Comparison of ENCODE assay signal across 1 cellular context in the genomic region with DNA sequence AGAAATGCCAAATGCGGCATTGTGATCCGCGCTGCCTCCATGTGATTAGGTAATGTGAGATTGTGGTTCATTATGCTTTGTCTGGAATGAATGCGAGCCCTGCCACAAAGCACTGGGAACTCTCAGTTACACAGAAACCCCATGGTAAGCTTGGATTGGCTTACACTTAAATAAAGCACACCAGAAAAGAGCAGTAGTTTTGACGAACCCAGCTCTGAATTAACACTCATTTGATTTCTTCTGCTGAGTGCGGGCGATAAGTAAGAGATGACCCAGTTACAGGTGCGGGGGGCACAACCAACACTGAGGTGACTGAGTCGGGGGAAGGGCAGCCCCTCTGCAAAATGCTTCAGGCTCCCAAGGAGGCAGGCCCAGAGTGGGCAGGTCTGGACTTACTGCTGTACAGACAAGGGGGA. TPM values are rescaled to one million over a fixed set of nuclear protein-coding genes. Genes with fewer than 3 reads are reported as not detected.
"Had no signal": no experiment of that assay in that cellular context is flagged by ENCODE, and none has a peak within 500 bp of the region (broad histone marks: within the 10 kb centered on the region; RNA-seq: fewer than 3 reads in every experiment).

No MANE protein-coding gene starts in this region.

RNA-seq across cellular contexts. Expression of a gene that starts 56.3 kb away (rescaled TPM):
- polyA plus RNA-seq: small intestine had no signal
